13 cellular contexts compared by ENCODE assay signal in genomic region chr3:17158941-17159682, GRCh38.
DNase-seq lines count a peak whose midpoint lies in the region; ATAC-seq and TF ChIP-seq lines count a peak whose summit lies in the region.
"Had no signal": no experiment of that assay in that cellular context is flagged by ENCODE, and none has a peak within 500 bp of the region (broad histone marks: within the 10 kb centered on the region; RNA-seq: fewer than 3 reads in every experiment).

No MANE protein-coding gene starts in this region.

- no peaks in the 10 kb centered on the region for H3K79me2 ChIP-seq in PC-3 (ENCODE audit: low read length)

- peak; percentile 44 for DNase-seq in activated CD4-positive, alpha-beta T cell treated with anti-CD3 and anti-CD28 coated beads for 48 hours
- no peak for DNase-seq in activated CD4-positive, alpha-beta T cell treated with anti-CD3 and anti-CD28 coated beads, Interleukin-2, amount 50 U/mL, for 1 hour
- DNase-seq in PC-3 (peak; percentile 28), posterior cingulate gyrus (peak in 6 of 10 donors; percentile 13 to 90 (median 58)), D341Med (ENCODE audit: low spot score) (no peak), DMS114 treated with DMSO at 0.1 percent for 48 hours (lab: John Stamatoyannopoulos, UW; ENCODE audit: unreplicated experiment) (no peak)
- DNase-seq: Calu3, colonic mucosa, NCI-H1417 treated with DMSO at 0.1 percent for 48 hours, NCI-H774, SIG-M5 had no signal

- no peak overlapping the region for H3K9ac ChIP-seq in PC-3 (ENCODE audit: low read length)

- no peak overlapping the region for H2AFZ ChIP-seq in PC-3 (ENCODE audit: low read length)

- no peaks in the 10 kb centered on the region for H3K9me3 ChIP-seq in PC-3 (ENCODE audit: low read length)
- H3K9me3 ChIP-seq: colonic mucosa had no signal

- ATAC-seq in PC-3 (peak; percentile 9), GM21737 (IDR thresholded peaks at IDR 0.05; ENCODE audit: unreplicated experiment) (no peak)

- BruUV-seq in PC-3 (replicated peaks; lab: Mats Ljungman, UMichigan) = no TSS peak

- CTCF ChIA-PET in PC-3 (lab: Charles Lee) = no interaction called here

- no peaks in the 10 kb centered on the region for H3K36me3 ChIP-seq in PC-3 (ENCODE audit: low read depth, low read length)
- H3K36me3 ChIP-seq: colonic mucosa had no signal

- no peaks in the 10 kb centered on the region for H3F3A ChIP-seq in PC-3 (ENCODE audit: low read length, unreplicated experiment)

- no peak overlapping the region for H3K4me3 ChIP-seq in PC-3 (ENCODE audit: low read length)
- H3K4me3 ChIP-seq: colonic mucosa had no signal

- POLR2A ChIA-PET in PC-3 (lab: Charles Lee; ENCODE audit: unreplicated experiment) = no interaction called here

- no peaks in the 10 kb centered on the region for H3K9me2 ChIP-seq in PC-3 (replicated peaks; ENCODE audit: low read length)

- intact Hi-C loops in PC-3 (cut with micrococcal nuclease) = no loop called here
- intact Hi-C loops in posterior cingulate gyrus (cut with DNase I) = no loop called here

- peaks cover 19% of the 10 kb centered on the region for H3K4me1 ChIP-seq in PC-3 (ENCODE audit: insufficient read depth, low read length)
- H3K4me1 ChIP-seq: colonic mucosa had no signal

- no peaks in the 10 kb centered on the region for H4K20me1 ChIP-seq in PC-3 (ENCODE audit: low read length)

- no peak for TF ChIP-seq CTCF in PC-3 (conservative IDR thresholded peaks at IDR 0.05; ENCODE audit: low read depth, low read length)

- no peak overlapping the region for H3K4me2 ChIP-seq in PC-3 (ENCODE audit: low read length)

- H3K27ac ChIP-seq in PC-3 (ENCODE audit: low read length) (no peak overlapping the region), cingulate gyrus (ENCODE audit: low read depth, low read length) (peak overlapping the region; percentile 10)
- H3K27ac ChIP-seq: colonic mucosa had no signal

- H3K27me3 ChIP-seq in PC-3 (ENCODE audit: low read length) = no peaks in the 10 kb centered on the region
- H3K27me3 ChIP-seq: colonic mucosa had no signal

Comparison
In these comparisons a context has a peak if more than half of its experiments do, and no peak if none do; other contexts are left out.
1. DNase-seq: peak in activated CD4-positive, alpha-beta T cell treated with anti-CD3 and anti-CD28 coated beads for 48 hours (single experiment), PC-3 (single experiment) and posterior cingulate gyrus (6 of 10); none in activated CD4-positive, alpha-beta T cell treated with anti-CD3 and anti-CD28 coated beads, Interleukin-2, amount 50 U/mL, for 1 hour (single experiment), D341Med (single experiment) and DMS114 treated with DMSO at 0.1 percent for 48 hours (single experiment).